Comparison of ENCODE assay signal across 25 cellular contexts in genomic region chr5:43663916-43664315, GRCh38.
"Had no signal": no experiment of that assay in that cellular context is flagged by ENCODE, and none has a peak within 500 bp of the region (broad histone marks: within the 10 kb centered on the region; RNA-seq: fewer than 3 reads in every experiment).

No MANE protein-coding gene starts in this region.

- H3K4me3 Mint-ChIP-seq: activated naive CD4-positive, alpha-beta T cell treated with anti-CD3 and anti-CD28 coated beads for 36 hours; activated T-cell treated with anti-CD3 and anti-CD28 coated beads, Interleukin-2, amount 50 U/mL, for 4 hours; memory B cell; naive B cell; neural crest cell; stimulated activated naive CD8-positive, alpha-beta T cell treated with anti-CD3 and anti-CD28 coated beads, Interleukin-15, amount 100 ng/mL, for 72 hours had no signal

- ATAC-seq: activated T-cell treated with anti-CD3 and anti-CD28 coated beads, Interleukin-2, amount 50 U/mL, for 4 hours; foreskin keratinocyte; mucosa of descending colon; right cardiac atrium; stimulated activated naive CD8-positive, alpha-beta T cell treated with anti-CD3 and anti-CD28 coated beads, Interleukin-15, amount 100 ng/mL, for 72 hours had no signal

- H3K27ac Mint-ChIP-seq: activated naive CD4-positive, alpha-beta T cell treated with anti-CD3 and anti-CD28 coated beads for 36 hours; memory B cell; naive B cell; stimulated activated naive CD8-positive, alpha-beta T cell treated with anti-CD3 and anti-CD28 coated beads, Interleukin-15, amount 100 ng/mL, for 72 hours had no signal

- H3K4me1 Mint-ChIP-seq: memory B cell; neural crest cell; stimulated activated naive CD8-positive, alpha-beta T cell treated with anti-CD3 and anti-CD28 coated beads, Interleukin-15, amount 100 ng/mL, for 72 hours had no signal

- H3K4me3 ChIP-seq: breast epithelium, esophagus squamous epithelium, left ventricle myocardium inferior, mucosa of descending colon, psoas muscle, smooth muscle cell had no signal

- DNase-seq: activated CD4-positive, alpha-beta T cell treated with anti-CD3 and anti-CD28 coated beads, Interleukin-2, amount 50 U/mL, for 1 hour; activated CD4-positive, CD25-positive, alpha-beta regulatory T cell treated with anti-CD3 and anti-CD28 coated beads, Interleukin-2, amount 50 U/mL, for 72 hours; activated CD8-positive, alpha-beta memory T cell treated with anti-CD3 and anti-CD28 coated beads, Interleukin-2, amount 50 U/mL, for 4 hours; activated naive CD4-positive, alpha-beta T cell treated with anti-CD3 and anti-CD28 coated beads for 36 hours; activated T-cell treated with anti-CD3 and anti-CD28 coated beads, Interleukin-2, amount 50 U/mL, for 4 hours; dermis blood vessel endothelial cell; effector memory CD4-positive, alpha-beta T cell; esophagus squamous epithelium; foreskin keratinocyte; hypothalamus; kidney; left ventricle myocardium inferior; mucosa of descending colon; naive B cell; psoas muscle; right cardiac atrium; stimulated activated CD4-positive, alpha-beta T cell treated with anti-CD3 and anti-CD28 coated beads, Interleukin-4, amount 100 ng/mL, for 1 hour; stimulated activated naive CD8-positive, alpha-beta T cell treated with anti-CD3 and anti-CD28 coated beads, Interleukin-15, amount 100 ng/mL, for 72 hours; SW 1271; T-helper 2 cell; trophoblast cell had no signal

- H3K27me3 Mint-ChIP-seq: memory B cell; naive B cell; stimulated activated naive CD8-positive, alpha-beta T cell treated with anti-CD3 and anti-CD28 coated beads, Interleukin-15, amount 100 ng/mL, for 72 hours had no signal

- H3K9me3 Mint-ChIP-seq: activated T-cell treated with anti-CD3 and anti-CD28 coated beads, Interleukin-2, amount 50 U/mL, for 4 hours; neural crest cell had no signal
